ENCODE assay signal across 1 cellular context in genomic region chr14:100213956-100214767, GRCh38.
TF ChIP-seq lines count a peak whose summit lies in the region.

No MANE protein-coding gene starts in this region.

TF ChIP-seq in HepG2, 621 proteins besides CTCF, POLR2A, EP300 and RAD21 (continues in another document):
- TF ChIP-seq CBX1 (IDR thresholded peaks at IDR 0.05; ENCODE audit: low read depth) (peak; percentile 54), ZNF775 (CRISPR knock-in tag; IDR thresholded peaks at IDR 0.05; ENCODE audit: borderline replicate concordance) (no peak; the same call in 1 of the 2 replicates), IRX3 (CRISPR knock-in tag; IDR thresholded peaks at IDR 0.05; ENCODE audit: borderline replicate concordance, low read depth) (peak; percentile 86; the same call in 1 of the 2 replicates), GPN1 (CRISPR knock-in tag; IDR thresholded peaks at IDR 0.05; ENCODE audit: borderline replicate concordance) (no peak), ZNF883 (CRISPR knock-in tag; IDR thresholded peaks at IDR 0.05; ENCODE audit: not compliant biosample characterization) (peak; percentile 92), ZNF777 (CRISPR knock-in tag; IDR thresholded peaks at IDR 0.05) (peak; percentile 85), ZNF563 (CRISPR knock-in tag; IDR thresholded peaks at IDR 0.05) (no peak), ZNF773 (CRISPR knock-in tag; IDR thresholded peaks at IDR 0.05; ENCODE audit: borderline replicate concordance) (0 out of 2 replicates have a peak, but pooled peaks have one; percentile 59), ZBTB8A (CRISPR knock-in tag; IDR thresholded peaks at IDR 0.05; ENCODE audit: borderline replicate concordance, low read depth) (no peak; the same call in none of the 2 replicates), KLF13 (CRISPR knock-in tag; IDR thresholded peaks at IDR 0.05) (peak; percentile 44; the same call in 1 of the 2 replicates), PAWR (CRISPR knock-in tag; IDR thresholded peaks at IDR 0.05; ENCODE audit: borderline replicate concordance) (no peak), THAP8 (CRISPR knock-in tag; IDR thresholded peaks at IDR 0.05; ENCODE audit: borderline replicate concordance) (0 out of 2 replicates have a peak, but pooled peaks have one; percentile 50), ZNF790 (CRISPR knock-in tag; IDR thresholded peaks at IDR 0.05; ENCODE audit: borderline replicate concordance) (0 out of 2 replicates have a peak, but pooled peaks have one; percentile 41), ADNP (CRISPR knock-in tag; IDR thresholded peaks at IDR 0.05) (no peak), THAP9 (CRISPR knock-in tag; IDR thresholded peaks at IDR 0.05; ENCODE audit: borderline replicate concordance) (peak; percentile 66; the same call in 1 of the 2 replicates), NFE2L1 (CRISPR knock-in tag; IDR thresholded peaks at IDR 0.05; ENCODE audit: borderline replicate concordance) (no peak), ZBTB25 (CRISPR knock-in tag; IDR thresholded peaks at IDR 0.05) (0 out of 2 replicates have a peak, but pooled peaks have one; percentile 42), CHCHD3 (CRISPR knock-in tag; IDR thresholded peaks at IDR 0.05) (peak; percentile 94; the same call in 1 of the 2 replicates), GATAD1 (CRISPR knock-in tag; IDR thresholded peaks at IDR 0.05) (peak; percentile 34; the same call in 1 of the 2 replicates), CHD4 (IDR thresholded peaks at IDR 0.05; ENCODE audit: borderline replicate concordance, low read length) (no peak), E2F5 (CRISPR knock-in tag; conservative IDR thresholded peaks at IDR 0.05) (no peak), ZFP41 (CRISPR knock-in tag; IDR thresholded peaks at IDR 0.05; ENCODE audit: borderline replicate concordance) (0 out of 2 replicates have a peak, but pooled peaks have one; percentile 48), ZNF225 (CRISPR knock-in tag; IDR thresholded peaks at IDR 0.05) (no peak), ZNF564 (CRISPR knock-in tag; IDR thresholded peaks at IDR 0.05) (peak; percentile 81; the same call in 1 of the 2 replicates), KDM4B (CRISPR knock-in tag; IDR thresholded peaks at IDR 0.05) (peak; percentile 22; the same call in 1 of the 2 replicates), ZNF501 (CRISPR knock-in tag; IDR thresholded peaks at IDR 0.05) (peak; percentile 94), FOXC1 (CRISPR knock-in tag; IDR thresholded peaks at IDR 0.05; ENCODE audit: borderline replicate concordance) (peak; percentile 83; the same call in 1 of the 2 replicates), TCF12 (IDR thresholded peaks at IDR 0.05) (no peak), TCF12 (CRISPR knock-in tag; IDR thresholded peaks at IDR 0.05) (peak; percentile 20; the same call in 1 of the 2 replicates), DZIP1 (CRISPR knock-in tag; IDR thresholded peaks at IDR 0.05) (peak; percentile 68), NFYB (CRISPR knock-in tag; IDR thresholded peaks at IDR 0.05) (peak; percentile 22; the same call in 1 of the 2 replicates), BCL6 (CRISPR knock-in tag; IDR thresholded peaks at IDR 0.05) (peak; percentile 42; the same call in 1 of the 2 replicates), ZKSCAN5 (CRISPR knock-in tag; IDR thresholded peaks at IDR 0.05) (no peak), IRF9 (CRISPR knock-in tag; IDR thresholded peaks at IDR 0.05; ENCODE audit: borderline replicate concordance) (peak; percentile 69; the same call in 1 of the 2 replicates), CREBL2 (CRISPR knock-in tag; IDR thresholded peaks at IDR 0.05; ENCODE audit: borderline replicate concordance) (no peak; the same call in 1 of the 2 replicates), HNRNPK (IDR thresholded peaks at IDR 0.05; ENCODE audit: low read depth, low read length, poor library complexity, severe bottlenecking) (peak; percentile 19), ELF4 (CRISPR knock-in tag; IDR thresholded peaks at IDR 0.05; ENCODE audit: borderline replicate concordance) (no peak; the same call in 1 of the 2 replicates), ZNF354B (CRISPR knock-in tag; IDR thresholded peaks at IDR 0.05) (no peak), MBNL3 (CRISPR knock-in tag; conservative IDR thresholded peaks at IDR 0.05) (no peak), HDAC6 (IDR thresholded peaks at IDR 0.05; ENCODE audit: low read depth, low read length) (no peak), ZNF274 (CRISPR knock-in tag; IDR thresholded peaks at IDR 0.05) (peak; percentile 78), ZNF253 (CRISPR knock-in tag; IDR thresholded peaks at IDR 0.05; ENCODE audit: borderline replicate concordance) (peak; percentile 85), ZNF788 (CRISPR knock-in tag; IDR thresholded peaks at IDR 0.05; ENCODE audit: borderline replicate concordance) (peak; percentile 80; the same call in 1 of the 2 replicates), FOXK2 (IDR thresholded peaks at IDR 0.05) (no peak), ZNF232 (CRISPR knock-in tag; IDR thresholded peaks at IDR 0.05; ENCODE audit: borderline replicate concordance) (peak; percentile 59; the same call in 1 of the 2 replicates), DR1 (CRISPR knock-in tag; IDR thresholded peaks at IDR 0.05) (peak; percentile 38; the same call in 1 of the 2 replicates), RNF2 (conservative IDR thresholded peaks at IDR 0.05; ENCODE audit: low read depth) (0 out of 2 replicates have a peak, but pooled peaks have one; percentile 61), ZNF580 (CRISPR knock-in tag; IDR thresholded peaks at IDR 0.05; ENCODE audit: borderline replicate concordance, low read depth) (peak; percentile 68; the same call in 1 of the 2 replicates), ZFP62 (CRISPR knock-in tag; IDR thresholded peaks at IDR 0.05) (no peak), HNRNPL (IDR thresholded peaks at IDR 0.05; ENCODE audit: low read depth, low read length) (0 out of 2 replicates have a peak, but pooled peaks have one; percentile 49), BORCS8-MEF2B (CRISPR knock-in tag; IDR thresholded peaks at IDR 0.05) (peak; percentile 87; the same call in 1 of the 2 replicates), CSRNP2 (CRISPR knock-in tag; conservative IDR thresholded peaks at IDR 0.05; ENCODE audit: low read depth) (peak; percentile 73; the same call in 1 of the 2 replicates), JUN (CRISPR knock-in tag; IDR thresholded peaks at IDR 0.05) (no peak; the same call in 1 of the 2 replicates), ZNF552 (CRISPR knock-in tag; IDR thresholded peaks at IDR 0.05; ENCODE audit: borderline replicate concordance) (peak; percentile 31; the same call in 1 of the 2 replicates), MED1 (CRISPR knock-in tag; IDR thresholded peaks at IDR 0.05) (peak; percentile 84), ZNF441 (CRISPR knock-in tag; IDR thresholded peaks at IDR 0.05; ENCODE audit: borderline replicate concordance) (no peak; the same call in 1 of the 2 replicates), DNMT3B (CRISPR knock-in tag; conservative IDR thresholded peaks at IDR 0.05) (no peak), REPIN1 (CRISPR knock-in tag; IDR thresholded peaks at IDR 0.05; ENCODE audit: borderline replicate concordance, low read depth) (no peak), ZNF567 (CRISPR knock-in tag; IDR thresholded peaks at IDR 0.05; ENCODE audit: borderline replicate concordance) (no peak), THAP7 (CRISPR knock-in tag; IDR thresholded peaks at IDR 0.05) (0 out of 2 replicates have a peak, but pooled peaks have one; percentile 63), ZNF709 (CRISPR knock-in tag; IDR thresholded peaks at IDR 0.05) (no peak; the same call in 1 of the 2 replicates), ZKSCAN8 (CRISPR knock-in tag; IDR thresholded peaks at IDR 0.05; ENCODE audit: borderline replicate concordance) (no peak), KMT2A (CRISPR knock-in tag; IDR thresholded peaks at IDR 0.05) (peak; percentile 91)
